1 cellular context compared by ENCODE assay signal in the genomic region with DNA sequence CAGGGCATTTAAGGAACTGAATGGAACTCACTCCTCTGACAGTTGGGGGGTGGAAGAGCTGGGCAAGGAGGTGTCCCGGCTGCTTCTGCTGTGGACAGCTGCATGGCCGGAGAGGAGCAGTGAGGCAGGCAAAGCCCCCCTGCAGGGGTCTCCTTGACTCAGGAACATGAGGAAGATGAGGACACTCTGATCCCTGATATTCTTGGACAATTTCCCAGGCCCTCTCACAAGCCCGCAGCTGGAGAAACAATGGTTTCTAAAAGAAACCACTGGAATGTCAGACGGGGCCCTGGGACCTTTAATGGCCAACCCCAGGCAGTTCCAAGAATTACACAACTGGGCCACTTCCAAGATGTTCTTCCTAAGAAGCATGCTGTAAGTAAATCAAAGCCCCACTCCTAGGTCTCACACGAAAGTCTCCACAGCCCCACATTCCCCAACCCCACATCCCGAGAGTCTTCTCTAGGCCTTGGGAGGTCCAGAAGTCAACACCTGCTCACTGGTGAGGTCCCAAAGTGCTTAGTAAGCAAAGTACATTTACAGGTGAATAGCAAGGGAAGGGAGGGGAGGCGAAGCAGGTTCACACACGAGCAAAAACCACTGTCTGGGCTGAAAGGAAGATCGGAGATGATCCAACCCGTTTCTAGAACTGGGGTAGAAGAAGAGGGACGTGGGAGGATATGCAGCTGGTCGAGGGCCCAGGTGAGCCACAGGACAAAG.
TF ChIP-seq lines count a peak whose summit lies in the region.

No MANE protein-coding gene starts in this region.

TF ChIP-seq in GM23338, 12 proteins besides CTCF, POLR2A, EP300 and RAD21 (continued from another document):
- TF ChIP-seq EZH2phosphoT487 (IDR thresholded peaks at IDR 0.05; ENCODE audit: unreplicated experiment) (no peak), POLR2AphosphoS5 (IDR thresholded peaks at IDR 0.05; ENCODE audit: low read depth) (no peak), ZNF462 (CRISPR knock-in tag; IDR thresholded peaks at IDR 0.05) (no peak), NANOG (IDR thresholded peaks at IDR 0.05; ENCODE audit: borderline replicate concordance) (no peak), JUNB (IDR thresholded peaks at IDR 0.05; ENCODE audit: unreplicated experiment) (no peak), ETS1 (IDR thresholded peaks at IDR 0.05) (no peak), ZNF331 (CRISPR knock-in tag; IDR thresholded peaks at IDR 0.05; ENCODE audit: low read depth) (no peak), CREB1 (CRISPR knock-in tag; IDR thresholded peaks at IDR 0.05; ENCODE audit: low read depth) (no peak)
